In the genomic region with DNA sequence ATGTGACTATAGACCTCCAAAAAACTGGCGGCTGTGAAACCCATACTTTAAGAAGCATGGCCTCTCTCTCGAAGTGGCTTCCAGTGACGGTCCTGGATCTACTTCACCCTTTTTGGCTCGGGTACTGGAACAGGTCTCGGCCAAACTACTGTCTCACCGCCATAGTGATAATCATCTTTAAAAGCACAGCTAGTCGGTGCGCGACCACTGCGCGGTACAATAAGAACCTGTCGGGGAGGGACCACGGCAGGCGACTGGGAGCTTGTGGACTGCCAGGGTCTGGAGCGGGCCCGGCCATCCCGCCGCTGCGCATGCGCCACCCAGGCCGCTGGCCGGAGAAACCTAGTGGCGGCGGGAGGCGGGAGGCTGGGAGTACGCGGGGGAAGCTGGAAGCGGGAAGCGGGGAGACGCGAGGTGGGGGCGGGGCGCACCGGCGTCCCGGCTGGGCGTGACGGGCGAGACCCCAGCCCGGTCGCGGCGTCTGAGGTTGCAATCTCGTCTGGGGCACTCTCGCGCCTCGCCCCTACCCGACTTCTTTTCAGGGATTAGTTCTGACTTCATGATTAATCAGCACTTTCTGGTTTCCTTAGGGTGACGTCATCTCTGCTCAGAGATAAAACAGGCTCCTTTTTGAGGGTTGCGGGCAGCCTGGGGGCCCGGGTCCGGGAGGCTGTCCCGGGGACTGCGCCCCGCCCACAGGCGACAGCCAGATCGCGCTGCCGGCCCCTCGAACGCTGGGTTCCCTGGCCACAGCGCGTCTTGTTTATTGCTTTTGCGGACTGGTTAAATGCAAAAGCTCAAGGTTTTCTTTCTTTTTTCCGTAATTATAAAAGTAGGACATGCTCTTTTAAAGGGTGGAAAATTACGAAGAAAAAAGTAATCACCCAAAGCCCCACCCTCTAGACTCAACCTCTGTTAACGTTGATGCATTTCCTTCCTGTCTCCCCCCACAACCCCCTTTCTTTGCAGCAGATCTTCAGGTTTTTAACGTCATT, we compare ENCODE assay signal across 8 cellular contexts.
DNase-seq lines count a peak whose midpoint lies in the region; ATAC-seq and TF ChIP-seq lines count a peak whose summit lies in the region.

No MANE protein-coding gene starts in this region.

- peak overlapping the region; percentile 72 for H3K4me3 ChIP-seq in AG10803 (ENCODE audit: low read length)
- peak overlapping the region; percentile 49 to 87 (median 73) for H3K4me3 ChIP-seq in dorsolateral prefrontal cortex
- peak overlapping the region; percentile 27 for H3K4me3 ChIP-seq in lower leg skin (ENCODE audit: low read depth, poor library complexity, severe bottlenecking)

- peak overlapping the region; percentile 89 for H3K27ac Mint-ChIP-seq in activated CD4-positive, alpha-beta memory T cell treated with anti-CD3 and anti-CD28 coated beads for 36 hours

- peaks cover 31% of the 10 kb centered on the region for H3K4me1 Mint-ChIP-seq in activated CD4-positive, alpha-beta memory T cell treated with anti-CD3 and anti-CD28 coated beads for 36 hours (ENCODE audit: low read depth)

- H3K27ac ChIP-seq in dorsolateral prefrontal cortex = peak overlapping the region; percentile 43 to 99 (median 96)

- POLR2A ChIA-PET in activated CD4-positive, alpha-beta memory T cell treated with anti-CD3 and anti-CD28 coated beads for 36 hours (lab: Charles Lee) = interaction anchor here (1.0 to 1.6 kb wide), 3 partner anchors 68 to 527 kb away, joined by 3 read pairs; partner anchors contain the start of genes CENPK and PPWD1

- H3K36me3 Mint-ChIP-seq in activated CD4-positive, alpha-beta memory T cell treated with anti-CD3 and anti-CD28 coated beads for 36 hours = no peaks in the 10 kb centered on the region

- no peaks in the 10 kb centered on the region for H3K27me3 Mint-ChIP-seq in activated CD4-positive, alpha-beta memory T cell treated with anti-CD3 and anti-CD28 coated beads for 36 hours

- H3K9me3 Mint-ChIP-seq in activated CD4-positive, alpha-beta memory T cell treated with anti-CD3 and anti-CD28 coated beads for 36 hours = no peaks in the 10 kb centered on the region

- TF ChIP-seq CTCF in AG10803 (conservative IDR thresholded peaks at IDR 0.05; ENCODE audit: low read length) = no peak
- TF ChIP-seq CTCF in dorsolateral prefrontal cortex (IDR thresholded peaks at IDR 0.05 in 54 of 56, conservative IDR thresholded peaks at IDR 0.05 in 2 of 56; ENCODE audit: low read depth in 1 of 56, partially characterized antibody in 56 of 56) = peak in 43 of 56 donors; percentile 6 to 61 (median 34)
- TF ChIP-seq CTCF in lower leg skin (IDR thresholded peaks at IDR 0.05) = no peak

- intact Hi-C loops in activated CD4-positive, alpha-beta memory T cell treated with anti-CD3 and anti-CD28 coated beads for 36 hours (cut with micrococcal nuclease) = loop anchor here (1.0 to 5.0 kb wide), 8 partner anchors 15 to 892 kb away; partner anchors contain the start of genes CENPK, CWC27, ERBIN and PPWD1
- intact Hi-C loops in dorsolateral prefrontal cortex (cut with DNase I) = loop anchor here (5.0 kb wide), 2 partner anchors 78 to 447 kb away; partner anchors contain the start of gene ADAMTS6 (in 2 of the 2)
- intact Hi-C loops in lower leg skin (cut with DNase I; ENCODE audit: low total_unique reads) = no loop called here

- WGBS in lower leg skin, 2 donors = 2% methylated on average over 58 to 62 of the region's 68 CpGs

- ATAC-seq in GM19043 (IDR thresholded peaks at IDR 0.05; ENCODE audit: low read depth, unreplicated experiment) (peak; percentile 79), HG03354 (IDR thresholded peaks at IDR 0.05; ENCODE audit: poor library complexity, severe bottlenecking, unreplicated experiment) (peak; percentile 88)

- CTCF ChIA-PET in activated CD4-positive, alpha-beta memory T cell treated with anti-CD3 and anti-CD28 coated beads for 36 hours (lab: Charles Lee) = interaction anchor here (1.4 kb wide), 1 partner anchor 225 kb away, joined by 3 read pairs; no protein-coding TSS in a partner anchor

- H3K4me3 Mint-ChIP-seq in activated CD4-positive, alpha-beta memory T cell treated with anti-CD3 and anti-CD28 coated beads for 36 hours = peak overlapping the region; percentile 72

- no peak for TF ChIP-seq POLR2A in lower leg skin (IDR thresholded peaks at IDR 0.05)

- DNase-seq in AG10803 (ENCODE audit: low read depth) (peak; percentile 87), NCI-H748 (lab: John Stamatoyannopoulos, UW; ENCODE audit: unreplicated experiment) (peak; percentile 91), dorsolateral prefrontal cortex (peak; percentile 80 to 94 (median 86)), lower leg skin (ENCODE audit: low spot score in 2 of 2) (peak; percentile 69 to 97)
- DNase-seq in activated CD4-positive, alpha-beta memory T cell treated with anti-CD3 and anti-CD28 coated beads for 36 hours = peak; percentile 87
- peak; percentile 67 to 81 for DNase-seq in stimulated activated CD4-positive, alpha-beta T cell treated with anti-CD3 and anti-CD28 coated beads, Interleukin-4, amount 100 ng/mL, for 4 hours

- H3K27me3 ChIP-seq in dorsolateral prefrontal cortex = no peaks in the 10 kb centered on the region

Comparison
In these comparisons a context has a peak if more than half of its experiments do, and no peak if none do; other contexts are left out.
1. Peak in every context shown above with its lines: DNase-seq, ATAC-seq, H3K4me3 ChIP-seq and H3K27ac ChIP-seq.
2. CTCF ChIP-seq: peak in dorsolateral prefrontal cortex (43 of 56); none in AG10803 (single experiment) and lower leg skin (0 of 3).